8 cellular contexts compared by ENCODE assay signal in the genomic region with DNA sequence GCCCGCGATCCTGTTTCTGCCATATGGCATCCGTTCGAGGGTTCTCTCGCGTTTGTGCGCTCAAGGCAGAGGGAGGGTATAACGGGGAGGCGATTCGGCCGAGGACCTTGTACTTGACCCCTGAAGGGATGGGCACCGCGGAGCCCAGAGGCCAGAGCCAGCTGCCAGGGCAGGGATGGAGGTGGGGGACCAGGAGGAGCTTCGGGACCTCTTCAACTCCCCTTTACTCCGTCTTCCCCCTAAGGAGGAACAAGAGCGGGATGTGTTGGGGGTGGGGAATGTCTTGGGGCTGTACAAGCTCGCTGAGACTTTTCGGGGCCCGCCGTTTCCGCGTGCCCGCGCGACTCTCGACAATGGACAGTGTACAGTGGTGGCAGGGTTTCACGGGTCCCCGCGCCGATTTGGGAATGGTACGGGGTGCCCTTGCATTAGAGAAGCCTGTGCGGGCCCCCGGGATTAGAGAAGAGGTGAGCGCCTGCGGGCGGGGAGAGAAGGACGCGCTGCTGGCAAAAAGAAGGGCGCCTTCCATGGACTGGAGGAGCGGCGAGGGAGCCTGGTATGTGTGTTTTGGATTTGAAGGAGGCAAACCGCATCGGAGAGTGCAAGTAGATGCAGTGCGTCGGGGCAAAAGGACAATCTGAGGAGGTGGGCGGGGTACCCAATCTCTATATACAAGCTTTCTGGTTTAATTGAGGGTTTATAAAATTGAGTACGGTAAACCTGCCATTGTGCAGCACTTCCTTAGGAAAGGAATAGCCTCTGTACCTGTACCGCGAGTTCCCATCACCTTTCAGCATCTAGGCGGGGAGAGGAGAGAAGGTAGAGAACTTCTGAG. TPM values are rescaled to one million over a fixed set of nuclear protein-coding genes. Genes with fewer than 3 reads are reported as not detected.
A peak's percentile ranks its signal among the peaks of the same experiment; 100 is the strongest.
DNase-seq lines count a peak whose midpoint lies in the region; ATAC-seq, FAIRE-seq and TF ChIP-seq lines count a peak whose summit lies in the region.

No MANE protein-coding gene starts in this region.

- FAIRE-seq in bronchial epithelial cell (lab: Jason Lieb, UNC), result no peak

- no peaks in the 10 kb centered on the region for H3K9me3 ChIP-seq in MG63
- H3K9me3 ChIP-seq in transverse colon, result no peaks in the 10 kb centered on the region

- TF ChIP-seq CTCF in bronchial epithelial cell (IDR thresholded peaks at IDR 0.05; ENCODE audit: insufficient read depth, low read length, severe bottlenecking) (no peak), transverse colon (IDR thresholded peaks at IDR 0.05) (no peak)

- H3K36me3 Mint-ChIP-seq in memory B cell, result no peaks in the 10 kb centered on the region

- intact Hi-C loops in transverse colon (cut with DNase I; ENCODE audit: low total_unique reads), result no loop called here

- H3K4me3 Mint-ChIP-seq in memory B cell, result peak overlapping the region; percentile 99

- no peaks in the 10 kb centered on the region for H3K9me3 Mint-ChIP-seq in memory B cell

- H3K27me3 ChIP-seq in MG63, result peaks cover 12% of the 10 kb centered on the region
- H3K27me3 ChIP-seq in bronchial epithelial cell (ENCODE audit: control insufficient read depth, insufficient read depth, low read length), result peaks cover 14% of the 10 kb centered on the region
- peaks cover 19% of the 10 kb centered on the region for H3K27me3 ChIP-seq in transverse colon

- H3K4me3 ChIP-seq in MG63 (no peak overlapping the region), bronchial epithelial cell (ENCODE audit: low read depth, low read length) (peak overlapping the region; percentile 26), transverse colon (peak overlapping the region; percentile 41 to 61 (median 48))

- in situ Hi-C loops in transverse colon (cut with MboI; ENCODE audit: low pct_ligation_motif_present in 1 of 4, low pct_unique_long_range_greater_than_20kb in 1 of 4, low sequenced_read_pairs in 3 of 4), result no loop called here

- H3K4me1 Mint-ChIP-seq in memory B cell, result peaks cover 12% of the 10 kb centered on the region

- no peak for TF ChIP-seq EP300 in transverse colon (IDR thresholded peaks at IDR 0.05; ENCODE audit: low read depth)

- ATAC-seq in memory B cell (ENCODE audit: low read depth) (no peak), HG03097 (IDR thresholded peaks at IDR 0.05; ENCODE audit: low FRiP score, unreplicated experiment) (no peak)

- no peaks in the 10 kb centered on the region for H3K27me3 Mint-ChIP-seq in memory B cell

- 5 to 10% methylated on average over 2 to 50 of the region's 50 CpGs for WGBS in transverse colon (ENCODE audit: low coverage in 1 of 2), 2 donors

- H3K27ac ChIP-seq in transverse colon, result peak overlapping the region; percentile 80 to 88 (median 86)

- TF ChIP-seq POLR2A in transverse colon (IDR thresholded peaks at IDR 0.05), result peak; percentile 48

- DNase-seq in ELF-1 (ENCODE audit: low read depth, low spot score) (peak; percentile 39), MG63 (peak; percentile 0), bronchial epithelial cell (ENCODE audit: low read depth) (no peak), memory B cell (ENCODE audit: low spot score in 2 of 2) (peak in 1 of 2 donors; percentile 33), transverse colon (peak; percentile 71), GM19240 (ENCODE audit: insufficient read length, low spot score) (no peak), midbrain (lab: John Stamatoyannopoulos, UW) (no peak)

- H3K36me3 ChIP-seq in MG63 (no peaks in the 10 kb centered on the region), bronchial epithelial cell (ENCODE audit: control insufficient read depth, insufficient read depth, low read length) (no peaks in the 10 kb centered on the region), transverse colon (no peaks in the 10 kb centered on the region)

- H3K27ac Mint-ChIP-seq in memory B cell, result peak overlapping the region; percentile 94

- H3K4me1 ChIP-seq in transverse colon, result peaks cover 0 to 36% (median 13%) of the 10 kb centered on the region in 4 donors

RNA-seq across cellular contexts. Expression of a gene that starts 0.8 kb away (rescaled TPM):
- not detected in 2 replicates for total RNA-seq in MG63 (2014; rRNA removed; shearing (Covaris generic); ENCODE audit: low replicate concordance)
- total RNA-seq in bronchial epithelial cell (under 0.01 TPM in 2 replicates), transverse colon (10 to 100 TPM; 41.0 to 63.6 (median 55.7) TPM)

Comparison
In these comparisons a context has a peak if more than half of its experiments do, and no peak if none do; other contexts are left out.
1. DNase-seq: peak in ELF-1 (single experiment), MG63 (single experiment) and transverse colon (single experiment); none in bronchial epithelial cell (single experiment), GM19240 (single experiment) and midbrain (single experiment).
2. RNA of a gene that starts 0.8 kb away (total RNA-seq): 41.0 to 63.6 TPM in transverse colon; not detected in MG63 and under 0.01 TPM in bronchial epithelial cell; every median in the first group is over 10 times any median in the second.